ENCODE assay signal across 1 cellular context in the genomic region with DNA sequence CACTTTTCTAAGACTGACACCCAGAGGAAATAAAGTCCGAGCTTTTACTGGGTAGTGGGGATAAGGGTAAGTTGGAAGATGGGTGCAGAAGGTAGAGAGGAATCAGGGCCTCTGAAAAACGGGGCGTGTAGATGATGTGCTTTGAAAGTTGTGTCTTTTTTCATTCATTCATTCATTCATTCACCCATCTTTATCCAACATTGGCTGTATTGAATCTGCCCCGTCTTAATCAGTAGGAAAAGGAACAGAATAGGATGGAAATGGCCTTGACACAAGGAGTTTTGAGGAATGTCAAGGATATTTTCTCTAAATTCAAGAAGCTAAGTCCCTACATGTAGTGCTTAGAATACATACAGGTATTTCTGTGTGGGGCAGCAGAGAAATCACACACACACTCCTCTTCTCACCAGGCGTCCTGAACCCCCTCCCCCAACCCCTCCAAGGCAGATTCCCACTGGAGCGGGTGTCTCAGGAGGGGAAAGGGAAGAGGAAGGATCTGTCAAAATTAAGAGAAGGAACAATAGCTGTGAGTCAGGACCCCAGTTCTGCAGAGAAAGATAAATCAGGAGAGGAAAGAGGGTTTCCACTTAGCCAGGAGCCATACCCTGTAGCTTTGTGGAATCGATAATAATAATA.
TF ChIP-seq lines count a peak whose summit lies in the region.

No MANE protein-coding gene starts in this region.

TF ChIP-seq in WTC11, 78 proteins besides CTCF, POLR2A, EP300 and RAD21 (continued from another document):
- TF ChIP-seq, protein P1, sequence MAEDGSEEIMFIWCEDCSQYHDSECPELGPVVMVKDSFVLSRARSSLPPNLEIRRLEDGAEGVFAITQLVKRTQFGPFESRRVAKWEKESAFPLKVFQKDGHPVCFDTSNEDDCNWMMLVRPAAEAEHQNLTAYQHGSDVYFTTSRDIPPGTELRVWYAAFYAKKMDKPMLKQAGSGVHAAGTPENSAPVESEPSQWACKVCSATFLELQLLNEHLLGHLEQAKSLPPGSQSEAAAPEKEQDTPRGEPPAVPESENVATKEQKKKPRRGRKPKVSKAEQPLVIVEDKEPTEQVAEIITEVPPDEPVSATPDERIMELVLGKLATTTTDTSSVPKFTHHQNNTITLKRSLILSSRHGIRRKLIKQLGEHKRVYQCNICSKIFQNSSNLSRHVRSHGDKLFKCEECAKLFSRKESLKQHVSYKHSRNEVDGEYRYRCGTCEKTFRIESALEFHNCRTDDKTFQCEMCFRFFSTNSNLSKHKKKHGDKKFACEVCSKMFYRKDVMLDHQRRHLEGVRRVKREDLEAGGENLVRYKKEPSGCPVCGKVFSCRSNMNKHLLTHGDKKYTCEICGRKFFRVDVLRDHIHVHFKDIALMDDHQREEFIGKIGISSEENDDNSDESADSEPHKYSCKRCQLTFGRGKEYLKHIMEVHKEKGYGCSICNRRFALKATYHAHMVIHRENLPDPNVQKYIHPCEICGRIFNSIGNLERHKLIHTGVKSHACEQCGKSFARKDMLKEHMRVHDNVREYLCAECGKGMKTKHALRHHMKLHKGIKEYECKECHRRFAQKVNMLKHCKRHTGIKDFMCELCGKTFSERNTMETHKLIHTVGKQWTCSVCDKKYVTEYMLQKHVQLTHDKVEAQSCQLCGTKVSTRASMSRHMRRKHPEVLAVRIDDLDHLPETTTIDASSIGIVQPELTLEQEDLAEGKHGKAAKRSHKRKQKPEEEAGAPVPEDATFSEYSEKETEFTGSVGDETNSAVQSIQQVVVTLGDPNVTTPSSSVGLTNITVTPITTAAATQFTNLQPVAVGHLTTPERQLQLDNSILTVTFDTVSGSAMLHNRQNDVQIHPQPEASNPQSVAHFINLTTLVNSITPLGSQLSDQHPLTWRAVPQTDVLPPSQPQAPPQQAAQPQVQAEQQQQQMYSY (CRISPR knock-in tag; IDR thresholded peaks at IDR 0.05), result no peak
- TF ChIP-seq, protein P2, sequence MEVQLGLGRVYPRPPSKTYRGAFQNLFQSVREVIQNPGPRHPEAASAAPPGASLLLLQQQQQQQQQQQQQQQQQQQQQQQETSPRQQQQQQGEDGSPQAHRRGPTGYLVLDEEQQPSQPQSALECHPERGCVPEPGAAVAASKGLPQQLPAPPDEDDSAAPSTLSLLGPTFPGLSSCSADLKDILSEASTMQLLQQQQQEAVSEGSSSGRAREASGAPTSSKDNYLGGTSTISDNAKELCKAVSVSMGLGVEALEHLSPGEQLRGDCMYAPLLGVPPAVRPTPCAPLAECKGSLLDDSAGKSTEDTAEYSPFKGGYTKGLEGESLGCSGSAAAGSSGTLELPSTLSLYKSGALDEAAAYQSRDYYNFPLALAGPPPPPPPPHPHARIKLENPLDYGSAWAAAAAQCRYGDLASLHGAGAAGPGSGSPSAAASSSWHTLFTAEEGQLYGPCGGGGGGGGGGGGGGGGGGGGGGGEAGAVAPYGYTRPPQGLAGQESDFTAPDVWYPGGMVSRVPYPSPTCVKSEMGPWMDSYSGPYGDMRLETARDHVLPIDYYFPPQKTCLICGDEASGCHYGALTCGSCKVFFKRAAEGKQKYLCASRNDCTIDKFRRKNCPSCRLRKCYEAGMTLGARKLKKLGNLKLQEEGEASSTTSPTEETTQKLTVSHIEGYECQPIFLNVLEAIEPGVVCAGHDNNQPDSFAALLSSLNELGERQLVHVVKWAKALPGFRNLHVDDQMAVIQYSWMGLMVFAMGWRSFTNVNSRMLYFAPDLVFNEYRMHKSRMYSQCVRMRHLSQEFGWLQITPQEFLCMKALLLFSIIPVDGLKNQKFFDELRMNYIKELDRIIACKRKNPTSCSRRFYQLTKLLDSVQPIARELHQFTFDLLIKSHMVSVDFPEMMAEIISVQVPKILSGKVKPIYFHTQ (CRISPR knock-in tag; IDR thresholded peaks at IDR 0.05), result no peak
- TF ChIP-seq NR1H2 (CRISPR knock-in tag; IDR thresholded peaks at IDR 0.05), result no peak
- TF ChIP-seq, protein P3, sequence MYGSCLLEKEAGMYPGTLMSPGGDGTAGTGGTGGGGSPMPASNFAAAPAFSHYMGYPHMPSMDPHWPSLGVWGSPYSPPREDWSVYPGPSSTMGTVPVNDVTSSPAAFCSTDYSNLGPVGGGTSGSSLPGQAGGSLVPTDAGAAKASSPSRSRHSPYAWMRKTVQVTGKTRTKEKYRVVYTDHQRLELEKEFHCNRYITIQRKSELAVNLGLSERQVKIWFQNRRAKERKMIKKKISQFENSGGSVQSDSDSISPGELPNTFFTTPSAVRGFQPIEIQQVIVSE (CRISPR knock-in tag; IDR thresholded peaks at IDR 0.05; ENCODE audit: borderline replicate concordance), result no peak
- TF ChIP-seq NFATC4 (CRISPR knock-in tag; IDR thresholded peaks at IDR 0.05), result no peak
- TF ChIP-seq NR3C1 (CRISPR knock-in tag; conservative IDR thresholded peaks at IDR 0.05; ENCODE audit: low read depth), result no peak
- TF ChIP-seq ZBTB21 (CRISPR knock-in tag; IDR thresholded peaks at IDR 0.05; ENCODE audit: borderline replicate concordance), result no peak
TF ChIP-seq in WTC11: peak in this region for 0.
